In genomic region chr19:41886761-41887710, GRCh38 we compare ENCODE assay signal across 10 cellular contexts. TPM values are rescaled to one million over a fixed set of nuclear protein-coding genes. Genes with fewer than 3 reads are reported as not detected.
DNase-seq lines count a peak whose midpoint lies in the region; ATAC-seq and TF ChIP-seq lines count a peak whose summit lies in the region.
"Had no signal": no experiment of that assay in that cellular context is flagged by ENCODE, and none has a peak within 500 bp of the region (broad histone marks: within the 10 kb centered on the region; RNA-seq: fewer than 3 reads in every experiment).

No MANE protein-coding gene starts in this region.

- H3K9me2 ChIP-seq in OCI-LY1 (ENCODE audit: low read depth, low read length): no peaks in the 10 kb centered on the region

- H3K27me3 Mint-ChIP-seq in CD4-positive, alpha-beta memory T cell: no peaks in the 10 kb centered on the region
- no peaks in the 10 kb centered on the region for H3K27me3 Mint-ChIP-seq in activated naive CD4-positive, alpha-beta T cell treated with anti-CD3 and anti-CD28 coated beads, Interleukin-2, amount 50 U/mL, for 24 hours
- H3K27me3 Mint-ChIP-seq in natural killer cell treated with Interleukin-12 subunit alpha and Interleukin-12 subunit beta and Interleukin-15 and Interleukin-18, amount 100 ng/mL, for 72 hours: no peaks in the 10 kb centered on the region

- POLR2A ChIA-PET in CD4-positive, alpha-beta memory T cell (lab: Charles Lee; ENCODE audit: partially characterized antibody): interaction anchor here (0.6 to 13.9 kb wide), 15 partner anchors 13 to 524 kb away, joined by 3 to 579 read pairs (median 10); partner anchors contain the start of genes CD79A, ERFL, RABAC1 and RPS19

- DNase-seq in CD4-positive, alpha-beta memory T cell: peak; percentile 80 to 88 (median 83)
- peak; percentile 81 for DNase-seq in natural killer cell treated with Interleukin-12 subunit alpha and Interleukin-12 subunit beta and Interleukin-15 and Interleukin-18, amount 100 ng/mL, for 72 hours (ENCODE audit: low spot score)
- DNase-seq in thyroid gland (no peak), pons (ENCODE audit: low spot score) (no peak), CD1c-positive myeloid dendritic cell (ENCODE audit: extremely low spot score) (no peak), superior temporal gyrus (ENCODE audit: extremely low spot score) (no peak)
- DNase-seq: DMS 273 treated with DMSO at 0.1 percent for 48 hours, uterus had no signal

- peak overlapping the region; percentile 67 for H3K9ac ChIP-seq in OCI-LY1 (ENCODE audit: low read length)

- ATAC-seq in natural killer cell treated with Interleukin-12 subunit alpha and Interleukin-12 subunit beta and Interleukin-15 and Interleukin-18, amount 100 ng/mL, for 72 hours: peak; percentile 63 to 64

- CTCF ChIA-PET in CD4-positive, alpha-beta memory T cell (lab: Charles Lee; ENCODE audit: partially characterized antibody): interaction anchor here (0.7 to 8.9 kb wide), 11 partner anchors 13 to 65 kb away, joined by 3 to 142 read pairs (median 4); partner anchors contain the start of genes CD79A, ERFL and RPS19

- H4K20me1 ChIP-seq in OCI-LY1 (ENCODE audit: insufficient read depth, low read length): no peaks in the 10 kb centered on the region

- peaks cover 10% of the 10 kb centered on the region for H3K79me2 ChIP-seq in OCI-LY1 (ENCODE audit: insufficient read depth, low read length)

- peak overlapping the region; percentile 86 to 99 (median 96) for H3K4me3 Mint-ChIP-seq in CD4-positive, alpha-beta memory T cell
- peak overlapping the region; percentile 85 for H3K4me3 Mint-ChIP-seq in activated naive CD4-positive, alpha-beta T cell treated with anti-CD3 and anti-CD28 coated beads, Interleukin-2, amount 50 U/mL, for 24 hours
- peak overlapping the region; percentile 97 for H3K4me3 Mint-ChIP-seq in natural killer cell treated with Interleukin-12 subunit alpha and Interleukin-12 subunit beta and Interleukin-15 and Interleukin-18, amount 100 ng/mL, for 72 hours

- H3K36me3 ChIP-seq in CD4-positive, alpha-beta memory T cell (ENCODE audit: insufficient read depth, low read length): peaks cover 29% of the 10 kb centered on the region
- H3K36me3 ChIP-seq in OCI-LY1 (ENCODE audit: insufficient read depth, low read length): peaks cover 24% of the 10 kb centered on the region
- peaks cover 0 to 4% of the 10 kb centered on the region in 2 donors for H3K36me3 ChIP-seq in thyroid gland
- H3K36me3 ChIP-seq: uterus had no signal

- H3K4me2 ChIP-seq in OCI-LY1 (ENCODE audit: low read length): peak overlapping the region; percentile 80

- no peak for TF ChIP-seq CTCF in OCI-LY1 (IDR thresholded peaks at IDR 0.05; ENCODE audit: low read length)
- TF ChIP-seq CTCF in thyroid gland (IDR thresholded peaks at IDR 0.05): no peak

- H3K4me1 Mint-ChIP-seq in CD4-positive, alpha-beta memory T cell: peaks cover 32 to 84% (median 58%) of the 10 kb centered on the region in 4 donors
- peaks cover 58% of the 10 kb centered on the region for H3K4me1 Mint-ChIP-seq in activated naive CD4-positive, alpha-beta T cell treated with anti-CD3 and anti-CD28 coated beads, Interleukin-2, amount 50 U/mL, for 24 hours
- peaks cover 65 to 77% of the 10 kb centered on the region in 2 donors for H3K4me1 Mint-ChIP-seq in natural killer cell treated with Interleukin-12 subunit alpha and Interleukin-12 subunit beta and Interleukin-15 and Interleukin-18, amount 100 ng/mL, for 72 hours (ENCODE audit: low read depth in 2 of 2)

- WGBS in thyroid gland, 2 donors: 65 to 77% methylated on average over 13 of the region's 13 CpGs

- H3K4me3 ChIP-seq in CD4-positive, alpha-beta memory T cell (ENCODE audit: low read length in 2 of 2): peak overlapping the region; percentile 39 to 88
- H3K4me3 ChIP-seq in OCI-LY1 (ENCODE audit: low read depth, low read length, poor library complexity, severe bottlenecking) (peak overlapping the region; percentile 54), thyroid gland (replicated peaks in 1 of 3) (no peak overlapping the region)
- H3K4me3 ChIP-seq: uterus had no signal

- no peak overlapping the region for H2AFZ ChIP-seq in OCI-LY1 (ENCODE audit: low read length)

- no peaks in the 10 kb centered on the region for H3K9me3 ChIP-seq in CD4-positive, alpha-beta memory T cell (ENCODE audit: control insufficient read depth in 1 of 2, low read length in 2 of 2)
- H3K9me3 ChIP-seq in OCI-LY1 (ENCODE audit: low read length) (no peaks in the 10 kb centered on the region), thyroid gland (no peaks in the 10 kb centered on the region)
- H3K9me3 ChIP-seq: uterus had no signal

- intact Hi-C loops in CD4-positive, alpha-beta memory T cell (cut with micrococcal nuclease): loop anchor here (1.0 to 2.0 kb wide), 7 partner anchors 12 to 72 kb away; partner anchors contain the start of genes ERFL, RABAC1 and RPS19
- intact Hi-C loops in thyroid gland (cut with DNase I): no loop called here

- no peak for TF ChIP-seq POLR2A in thyroid gland (IDR thresholded peaks at IDR 0.05)

- no peaks in the 10 kb centered on the region for H3K9me3 Mint-ChIP-seq in CD4-positive, alpha-beta memory T cell
- H3K9me3 Mint-ChIP-seq in activated naive CD4-positive, alpha-beta T cell treated with anti-CD3 and anti-CD28 coated beads, Interleukin-2, amount 50 U/mL, for 24 hours: no peaks in the 10 kb centered on the region
- H3K9me3 Mint-ChIP-seq in natural killer cell treated with Interleukin-12 subunit alpha and Interleukin-12 subunit beta and Interleukin-15 and Interleukin-18, amount 100 ng/mL, for 72 hours: no peaks in the 10 kb centered on the region

- peaks cover 73% of the 10 kb centered on the region for H3K4me1 ChIP-seq in CD4-positive, alpha-beta memory T cell (ENCODE audit: insufficient read depth, low read length)
- H3K4me1 ChIP-seq in OCI-LY1 (ENCODE audit: insufficient read depth, low read length, severe bottlenecking): peaks cover 44% of the 10 kb centered on the region
- peaks cover 14 to 18% of the 10 kb centered on the region in 2 donors for H3K4me1 ChIP-seq in thyroid gland

- peaks cover 46 to 67% of the 10 kb centered on the region in 2 donors for H3K36me3 Mint-ChIP-seq in CD4-positive, alpha-beta memory T cell
- peaks cover 14% of the 10 kb centered on the region for H3K36me3 Mint-ChIP-seq in activated naive CD4-positive, alpha-beta T cell treated with anti-CD3 and anti-CD28 coated beads, Interleukin-2, amount 50 U/mL, for 24 hours
- peaks cover 14% of the 10 kb centered on the region for H3K36me3 Mint-ChIP-seq in natural killer cell treated with Interleukin-12 subunit alpha and Interleukin-12 subunit beta and Interleukin-15 and Interleukin-18, amount 100 ng/mL, for 72 hours

- peaks cover 4% of the 10 kb centered on the region; the same call in 1 of the 2 replicates for H3F3A ChIP-seq in OCI-LY1 (ENCODE audit: insufficient read depth, low read length)

- H3K27me3 ChIP-seq in CD4-positive, alpha-beta memory T cell (ENCODE audit: insufficient read depth, low read length): no peaks in the 10 kb centered on the region
- H3K27me3 ChIP-seq in OCI-LY1 (ENCODE audit: insufficient read depth, low read length): no peaks in the 10 kb centered on the region
- no peaks in the 10 kb centered on the region for H3K27me3 ChIP-seq in thyroid gland
- H3K27me3 ChIP-seq: uterus had no signal

- peak overlapping the region; percentile 82 for H3K27ac ChIP-seq in CD4-positive, alpha-beta memory T cell (ENCODE audit: low read depth, low read length)
- peak overlapping the region; percentile 93 for H3K27ac ChIP-seq in OCI-LY1 (ENCODE audit: low read depth, low read length, poor library complexity, severe bottlenecking)
- no peak overlapping the region for H3K27ac ChIP-seq in thyroid gland
- H3K27ac ChIP-seq: uterus had no signal

- H3K27ac Mint-ChIP-seq in CD4-positive, alpha-beta memory T cell: peak overlapping the region; percentile 90 to 99 (median 97)
- H3K27ac Mint-ChIP-seq in activated naive CD4-positive, alpha-beta T cell treated with anti-CD3 and anti-CD28 coated beads, Interleukin-2, amount 50 U/mL, for 24 hours: peak overlapping the region; percentile 80
- peak overlapping the region; percentile 79 to 87 for H3K27ac Mint-ChIP-seq in natural killer cell treated with Interleukin-12 subunit alpha and Interleukin-12 subunit beta and Interleukin-15 and Interleukin-18, amount 100 ng/mL, for 72 hours

RNA-seq across cellular contexts. Expression of gene ARHGEF1, which starts 4.1 kb away (rescaled TPM):
- total RNA-seq in CD4-positive, alpha-beta memory T cell: 100 to 1,000 TPM; 956 to 992 TPM
- polyA plus RNA-seq in CD4-positive, alpha-beta memory T cell: 100 to 1,000 TPM; 140 to 325 TPM
- 100 to 1,000 TPM; 321 to 444 TPM for total RNA-seq in natural killer cell treated with Interleukin-12 subunit alpha and Interleukin-12 subunit beta and Interleukin-15 and Interleukin-18, amount 100 ng/mL, for 72 hours
- 10 to 100 TPM; 34.5 to 52.6 (median 42.9) TPM for total RNA-seq in thyroid gland

RNA-seq across cellular contexts. Expression of gene CD79A, which starts 10.0 kb away (rescaled TPM):
- total RNA-seq in CD4-positive, alpha-beta memory T cell: 1 to 10 TPM in 1 of 2 experiments, under 1 TPM in 1; 0.93 to 1.3 TPM
- polyA plus RNA-seq in CD4-positive, alpha-beta memory T cell: 10 to 100 TPM in 1 of 2 donors, 1 to 10 TPM in 1; 5.1 to 29.7 TPM
- 1 to 10 TPM in 1 of 2 donors, under 1 TPM in 1; 0.93 to 1.8 TPM for total RNA-seq in natural killer cell treated with Interleukin-12 subunit alpha and Interleukin-12 subunit beta and Interleukin-15 and Interleukin-18, amount 100 ng/mL, for 72 hours
- total RNA-seq in thyroid gland: 1 to 10 TPM in 1 of 4 donors, under 1 TPM in 1, not detected in 2; 0.22 to 1.5 TPM

RNA-seq across cellular contexts. Expression of gene RPS19, which starts 27.0 kb away (rescaled TPM):
- total RNA-seq in CD4-positive, alpha-beta memory T cell: 1,000 to 10,000 TPM; 3,807 to 4,015 TPM
- 1,000 to 10,000 TPM; 4,853 to 7,200 TPM for polyA plus RNA-seq in CD4-positive, alpha-beta memory T cell
- 1,000 to 10,000 TPM; 1,532 to 1,595 TPM for total RNA-seq in natural killer cell treated with Interleukin-12 subunit alpha and Interleukin-12 subunit beta and Interleukin-15 and Interleukin-18, amount 100 ng/mL, for 72 hours
- 1,000 to 10,000 TPM in 1 of 4 donors, 100 to 1,000 TPM in 3; 351 to 1,305 (median 623) TPM for total RNA-seq in thyroid gland

RNA-seq across cellular contexts. Expression of gene ERFL, which starts 41.2 kb away (rescaled TPM):
- total RNA-seq in CD4-positive, alpha-beta memory T cell: 1 to 10 TPM; 6.6 to 9.2 TPM
- under 1 TPM in 1 of 2 donors, not detected in 1; 0.11 TPM for polyA plus RNA-seq in CD4-positive, alpha-beta memory T cell
- total RNA-seq in natural killer cell treated with Interleukin-12 subunit alpha and Interleukin-12 subunit beta and Interleukin-15 and Interleukin-18, amount 100 ng/mL, for 72 hours: under 1 TPM; 0.67 TPM
- under 1 TPM in 1 of 4 donors, not detected in 3; 0.24 TPM for total RNA-seq in thyroid gland

RNA-seq across cellular contexts. Expression of gene DMRTC2, which starts 42.2 kb away (rescaled TPM):
- total RNA-seq in CD4-positive, alpha-beta memory T cell: not detected
- not detected for polyA plus RNA-seq in CD4-positive, alpha-beta memory T cell
- total RNA-seq in natural killer cell treated with Interleukin-12 subunit alpha and Interleukin-12 subunit beta and Interleukin-15 and Interleukin-18, amount 100 ng/mL, for 72 hours: not detected
- under 1 TPM in 1 of 4 donors, not detected in 3; 0.13 TPM for total RNA-seq in thyroid gland

Comparison
In these comparisons a context has a peak if more than half of its experiments do, and no peak if none do; other contexts are left out.
1. DNase-seq: peak in CD4-positive, alpha-beta memory T cell (5 of 5) and natural killer cell treated with Interleukin-12 subunit alpha and Interleukin-12 subunit beta and Interleukin-15 and Interleukin-18, amount 100 ng/mL, for 72 hours (single experiment); none in thyroid gland (0 of 2), pons (single experiment), CD1c-positive myeloid dendritic cell (single experiment) and superior temporal gyrus (single experiment).
2. H3K27ac ChIP-seq: peak in CD4-positive, alpha-beta memory T cell (single experiment) and OCI-LY1 (single experiment); none in thyroid gland (0 of 3).
3. H3K4me3 ChIP-seq: peak in CD4-positive, alpha-beta memory T cell (2 of 2) and OCI-LY1 (single experiment); none in thyroid gland (0 of 3).
4. RNA of gene ARHGEF1, which starts 4.1 kb away (total RNA-seq): 956 to 992 TPM in CD4-positive, alpha-beta memory T cell and 321 to 444 TPM in natural killer cell treated with Interleukin-12 subunit alpha and Interleukin-12 subunit beta and Interleukin-15 and Interleukin-18, amount 100 ng/mL, for 72 hours; 34.5 to 52.6 TPM in thyroid gland; every median in the first group is over 4 times any median in the second.
5. Peak in every context shown above with its lines, with median percentiles within 50 percentile points of each other: H3K27ac Mint-ChIP-seq and H3K4me3 Mint-ChIP-seq.